In genomic region chr2:15941970-15942710, GRCh38 we compare ENCODE assay signal across 8 cellular contexts. TPM values are rescaled to one million over a fixed set of nuclear protein-coding genes. Genes with fewer than 3 reads are reported as not detected.
DNase-seq lines count a peak whose midpoint lies in the region; ATAC-seq and TF ChIP-seq lines count a peak whose summit lies in the region.

No MANE protein-coding gene starts in this region.

- peak overlapping the region; percentile 50 to 90 (median 71) for H3K4me3 ChIP-seq in dorsolateral prefrontal cortex
- peak overlapping the region; percentile 28 to 32 for H3K4me3 ChIP-seq in muscle layer of colon (ENCODE audit: low read depth in 1 of 2, low read length in 2 of 2)
- peak overlapping the region; percentile 15 for H3K4me3 ChIP-seq in urinary bladder (ENCODE audit: low read depth, low read length)

- under 1% methylated on average over 88 of the region's 90 CpGs for WGBS in urinary bladder

- TF ChIP-seq CTCF in CD4-positive, alpha-beta T cell (IDR thresholded peaks at IDR 0.05) = no peak
- TF ChIP-seq CTCF in dorsolateral prefrontal cortex (IDR thresholded peaks at IDR 0.05 in 54 of 56, conservative IDR thresholded peaks at IDR 0.05 in 2 of 56; ENCODE audit: low read depth in 1 of 56, partially characterized antibody in 56 of 56) = no peak

- no peaks in the 10 kb centered on the region for H3K9me3 ChIP-seq in CD4-positive, alpha-beta T cell (ENCODE audit: control insufficient read depth, low read length)
- no peaks in the 10 kb centered on the region for H3K9me3 ChIP-seq in muscle layer of colon (ENCODE audit: low read length)

- H3K27me3 ChIP-seq in CD4-positive, alpha-beta T cell (ENCODE audit: control insufficient read depth, insufficient read depth, low read length) = peaks cover 55% of the 10 kb centered on the region
- H3K27me3 ChIP-seq in dorsolateral prefrontal cortex (peaks cover 0 to 11% (median 0%) of the 10 kb centered on the region in 45 donors), muscle layer of colon (ENCODE audit: control insufficient read depth in 1 of 2, insufficient read depth in 2 of 2, low read length in 2 of 2) (peaks cover 4 to 33% of the 10 kb centered on the region in 2 donors)

- no peak for ATAC-seq in CD4-positive, alpha-beta T cell (ENCODE audit: poor library complexity)
- ATAC-seq in HG02642 (IDR thresholded peaks at IDR 0.05; ENCODE audit: poor library complexity, unreplicated experiment) = no peak
- ATAC-seq in HG02884 (IDR thresholded peaks at IDR 0.05; ENCODE audit: unreplicated experiment) = no peak
- ATAC-seq in GM19463 (IDR thresholded peaks at IDR 0.05; ENCODE audit: unreplicated experiment) = no peak

- H3K4me1 ChIP-seq in muscle layer of colon (ENCODE audit: insufficient read depth, low read length) (peaks cover 12% of the 10 kb centered on the region), urinary bladder (ENCODE audit: insufficient read depth) (no peaks in the 10 kb centered on the region)

- intact Hi-C loops in CD4-positive, alpha-beta T cell (cut with DNase I, micrococcal nuclease) = loop anchor here (5.0 to 10.0 kb wide), 3 partner anchors 145 to 815 kb away; no protein-coding TSS in a partner anchor
- intact Hi-C loops in dorsolateral prefrontal cortex (cut with DNase I) = loop anchor here (2.0 to 5.0 kb wide), 10 partner anchors 43 to 670 kb away; no protein-coding TSS in a partner anchor

- no peak overlapping the region for H3K27ac Mint-ChIP-seq in CD4-positive, alpha-beta T cell

- no peaks in the 10 kb centered on the region for H3K36me3 ChIP-seq in muscle layer of colon (ENCODE audit: insufficient read depth, low read length)
- no peaks in the 10 kb centered on the region for H3K36me3 ChIP-seq in urinary bladder (ENCODE audit: insufficient read depth)

- no peak overlapping the region for H3K27ac ChIP-seq in CD4-positive, alpha-beta T cell (ENCODE audit: low read depth, low read length)
- H3K27ac ChIP-seq in dorsolateral prefrontal cortex = peak overlapping the region in 57 of 59 donors; percentile 32 to 92 (median 85)
- no peak overlapping the region for H3K27ac ChIP-seq in muscle layer of colon (ENCODE audit: low read depth, low read length)
- H3K27ac ChIP-seq in urinary bladder (ENCODE audit: low read depth) = no peak overlapping the region

- peak in 1 of 10 experiments; percentile 3 for DNase-seq in CD4-positive, alpha-beta T cell
- peak; percentile 14 to 16 for DNase-seq in Kasumi-1 (lab: John Stamatoyannopoulos, UW)
- peak in 6 of 10 donors; percentile 20 to 60 (median 36) for DNase-seq in dorsolateral prefrontal cortex

- H3K4me1 Mint-ChIP-seq in CD4-positive, alpha-beta T cell (ENCODE audit: low read depth) = peaks cover 36% of the 10 kb centered on the region

- CTCF ChIA-PET in CD4-positive, alpha-beta T cell (lab: Charles Lee) = no interaction called here

- peaks cover 47% of the 10 kb centered on the region for H3K27me3 Mint-ChIP-seq in CD4-positive, alpha-beta T cell

- H3K9ac ChIP-seq in muscle layer of colon (ENCODE audit: low read length) = no peak overlapping the region

- no peaks in the 10 kb centered on the region for H3K36me3 Mint-ChIP-seq in CD4-positive, alpha-beta T cell (ENCODE audit: low read depth)

- peak overlapping the region; percentile 58 for H3K4me3 Mint-ChIP-seq in CD4-positive, alpha-beta T cell

- no peaks in the 10 kb centered on the region for H3K9me3 Mint-ChIP-seq in CD4-positive, alpha-beta T cell

- POLR2A ChIA-PET in CD4-positive, alpha-beta T cell (lab: Charles Lee) = interaction anchor here (1.2 to 2.2 kb wide), 2 partner anchors 24 to 75 kb away, joined by 4 to 18 read pairs; no protein-coding TSS in a partner anchor

RNA-seq across cellular contexts. Expression of gene MYCN, which starts 1.8 kb away (rescaled TPM):
- total RNA-seq in CD4-positive, alpha-beta T cell = under 1 TPM in 1 of 2 experiments, not detected in 1; 0.19 TPM
- 10 to 100 TPM in 3 of 120 experiments, 1 to 10 TPM in 117; 1.4 to 20.5 (median 5.9) TPM for total RNA-seq in dorsolateral prefrontal cortex
- total RNA-seq in urinary bladder = 3.3 TPM
- 0.35 TPM for polyA plus RNA-seq in urinary bladder

Comparison
In these comparisons a context has a peak if more than half of its experiments do, and no peak if none do; other contexts are left out.
1. H3K27ac ChIP-seq: peak in dorsolateral prefrontal cortex (57 of 59); none in CD4-positive, alpha-beta T cell (single experiment), muscle layer of colon (single experiment) and urinary bladder (single experiment).
2. H3K4me3 ChIP-seq: peak in every context shown above with its lines; median percentile 71 in dorsolateral prefrontal cortex; 30 in muscle layer of colon; 15 in urinary bladder.